ENCODE assay signal across 8 cellular contexts in the genomic region with DNA sequence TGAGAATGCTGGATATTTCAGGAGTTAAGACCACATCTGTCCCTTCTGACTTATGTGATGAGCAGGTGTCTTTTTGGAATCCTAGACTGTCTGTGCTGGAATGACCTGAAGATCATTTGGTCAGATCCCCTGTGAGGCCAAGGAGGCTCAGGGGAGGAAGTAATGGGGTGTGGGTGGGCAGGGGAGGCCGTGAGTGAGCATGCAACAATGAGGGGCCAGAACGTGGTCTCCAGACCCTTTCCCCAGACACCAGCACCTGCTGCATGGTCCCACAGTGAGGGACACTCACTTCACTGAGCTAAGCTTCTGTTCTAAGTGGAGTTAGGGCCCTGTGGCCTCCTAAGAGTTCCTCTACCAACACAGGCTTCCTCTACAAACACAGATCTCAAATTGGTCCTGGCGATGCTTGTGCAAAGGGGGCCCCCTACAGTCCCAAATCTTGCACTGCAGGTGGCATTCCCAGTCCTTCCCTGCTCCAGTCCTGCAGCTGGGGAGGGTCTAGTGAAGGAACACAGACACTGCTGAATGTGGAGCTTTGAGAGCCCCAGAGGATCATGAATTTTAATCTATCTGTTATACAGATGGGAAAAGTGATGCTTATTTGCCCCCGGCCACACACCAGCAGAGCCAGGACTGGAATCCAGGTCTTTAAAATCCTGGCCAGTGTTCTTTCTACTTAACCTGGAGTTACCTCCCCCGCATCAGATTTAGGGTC. TPM values are rescaled to one million over a fixed set of nuclear protein-coding genes. Genes with fewer than 3 reads are reported as not detected.
DNase-seq lines count a peak whose midpoint lies in the region; FAIRE-seq and TF ChIP-seq lines count a peak whose summit lies in the region.

No MANE protein-coding gene starts in this region.

- H3K4me3 ChIP-seq in WERI-Rb-1 (ENCODE audit: low read depth, low read length): no peak overlapping the region
- H3K4me3 ChIP-seq in testis: no peak overlapping the region

- H3K36me3 ChIP-seq in WERI-Rb-1 (no peaks in the 10 kb centered on the region), testis (ENCODE audit: low read depth, missing control alignments) (no peaks in the 10 kb centered on the region)

- H3K27ac ChIP-seq in WERI-Rb-1: no peak overlapping the region
- H3K27ac ChIP-seq in testis: peak overlapping the region in 1 of 2 donors; percentile 75

- peak; percentile 38 for FAIRE-seq in GM12891 (lab: Jason Lieb, UNC)

- peak; percentile 80 for DNase-seq in AG08395 (ENCODE audit: low spot score)
- DNase-seq in GM12891 (ENCODE audit: insufficient read length, low spot score): no peak
- DNase-seq in NCI-H2196 treated with DMSO at 0.1 percent for 48 hours (lab: John Stamatoyannopoulos, UW; ENCODE audit: unreplicated experiment): peak; percentile 70
- DNase-seq in WERI-Rb-1: peak; percentile 86
- DNase-seq in effector CD8-positive, alpha-beta T cell (lab: John Stamatoyannopoulos, UW): peak; percentile 15
- DNase-seq in medulla oblongata (ENCODE audit: extremely low spot score): peak; percentile 93
- DNase-seq in testis: peak; percentile 87
- DNase-seq in activated T-helper 1 cell treated with anti-CD3 and anti-CD28 coated beads, Interleukin-12 subunit alpha, Interleukin-12 subunit beta, Interleukin-2, Interleukin-4 antibody, amounts not matched to agents 30 ng/mL and 10 ng/mL and 1 ng/mL, durations not matched to agents 14 hours and 24 hours and 36 hours (ENCODE audit: low spot score): no peak

- H3K9me3 Mint-ChIP-seq in activated T-helper 1 cell treated with anti-CD3 and anti-CD28 coated beads, Interleukin-12 subunit alpha, Interleukin-12 subunit beta, Interleukin-2, Interleukin-4 antibody, amounts not matched to agents 30 ng/mL and 10 ng/mL and 1 ng/mL, durations not matched to agents 14 hours and 24 hours and 36 hours: no peaks in the 10 kb centered on the region

- WGBS in testis, 2 donors: 52 to 80% methylated on average over 2 to 5 of the region's 5 CpGs

- H3K4me3 Mint-ChIP-seq in activated T-helper 1 cell treated with anti-CD3 and anti-CD28 coated beads, Interleukin-12 subunit alpha, Interleukin-12 subunit beta, Interleukin-2, Interleukin-4 antibody, amounts not matched to agents 30 ng/mL and 10 ng/mL and 1 ng/mL, durations not matched to agents 14 hours and 24 hours and 36 hours: no peak overlapping the region

- no peak overlapping the region for H3K27ac Mint-ChIP-seq in activated T-helper 1 cell treated with anti-CD3 and anti-CD28 coated beads, Interleukin-12 subunit alpha, Interleukin-12 subunit beta, Interleukin-2, Interleukin-4 antibody, amounts not matched to agents 30 ng/mL and 10 ng/mL and 1 ng/mL, durations not matched to agents 14 hours and 24 hours and 36 hours

- H3K4me1 Mint-ChIP-seq in activated T-helper 1 cell treated with anti-CD3 and anti-CD28 coated beads, Interleukin-12 subunit alpha, Interleukin-12 subunit beta, Interleukin-2, Interleukin-4 antibody, amounts not matched to agents 30 ng/mL and 10 ng/mL and 1 ng/mL, durations not matched to agents 14 hours and 24 hours and 36 hours (ENCODE audit: low read depth): no peaks in the 10 kb centered on the region

- TF ChIP-seq POLR2A in GM12891 (IDR thresholded peaks at IDR 0.05; ENCODE audit: low read depth, low read length) (no peak), testis (IDR thresholded peaks at IDR 0.05) (no peak)

- no peaks in the 10 kb centered on the region for H3K36me3 Mint-ChIP-seq in activated T-helper 1 cell treated with anti-CD3 and anti-CD28 coated beads, Interleukin-12 subunit alpha, Interleukin-12 subunit beta, Interleukin-2, Interleukin-4 antibody, amounts not matched to agents 30 ng/mL and 10 ng/mL and 1 ng/mL, durations not matched to agents 14 hours and 24 hours and 36 hours (ENCODE audit: low read depth)

- peaks cover 12% of the 10 kb centered on the region for H3K27me3 Mint-ChIP-seq in activated T-helper 1 cell treated with anti-CD3 and anti-CD28 coated beads, Interleukin-12 subunit alpha, Interleukin-12 subunit beta, Interleukin-2, Interleukin-4 antibody, amounts not matched to agents 30 ng/mL and 10 ng/mL and 1 ng/mL, durations not matched to agents 14 hours and 24 hours and 36 hours (ENCODE audit: insufficient read depth)

- H3K27me3 ChIP-seq in WERI-Rb-1 (ENCODE audit: insufficient read depth, low read depth, severe bottlenecking) (no peaks in the 10 kb centered on the region), testis (no peaks in the 10 kb centered on the region)

- TF ChIP-seq CTCF in WERI-Rb-1 (IDR thresholded peaks at IDR 0.05; ENCODE audit: low read depth, low read length) (peak; percentile 91), testis (IDR thresholded peaks at IDR 0.05) (peak; percentile 69 to 84 (median 82))

- peaks cover 48% of the 10 kb centered on the region for H3K4me1 ChIP-seq in testis

- H3K9me3 ChIP-seq in WERI-Rb-1 (ENCODE audit: severe bottlenecking) (no peaks in the 10 kb centered on the region), testis (no peaks in the 10 kb centered on the region)

- intact Hi-C loops in testis (cut with DNase I; ENCODE audit: low total_unique reads): loop anchor here (2.0 kb wide), 1 partner anchor 17 kb away; no protein-coding TSS in a partner anchor
- intact Hi-C loops in activated T-helper 1 cell treated with anti-CD3 and anti-CD28 coated beads, Interleukin-12 subunit alpha, Interleukin-12 subunit beta, Interleukin-2, Interleukin-4 antibody, amounts not matched to agents 30 ng/mL and 10 ng/mL and 1 ng/mL, durations not matched to agents 14 hours and 24 hours and 36 hours (cut with micrococcal nuclease): loop anchor here (1.0 kb wide), 1 partner anchor 18 kb away; no protein-coding TSS in a partner anchor

TF ChIP-seq in GM12891, 5 proteins besides CTCF, POLR2A, EP300 and RAD21:
- TF ChIP-seq SPI1 (IDR thresholded peaks at IDR 0.05; ENCODE audit: low read depth, low read length): no peak
- TF ChIP-seq TAF1 (IDR thresholded peaks at IDR 0.05; ENCODE audit: low read depth, low read length): no peak
- TF ChIP-seq PAX5 (IDR thresholded peaks at IDR 0.05; ENCODE audit: insufficient read depth, low read length, severe bottlenecking): no peak
- no peak for TF ChIP-seq POLR2AphosphoS5 (IDR thresholded peaks at IDR 0.05; ENCODE audit: low read depth, low read length)
- TF ChIP-seq POU2F2 (IDR thresholded peaks at IDR 0.05; ENCODE audit: low read depth, low read length): no peak

RNA-seq across cellular contexts. Expression of a gene that starts 7.4 kb away (rescaled TPM):
- 0.04 TPM for polyA plus RNA-seq in GM12891 (2012; ENCODE audit: low read depth, missing spikeins)
- 100 to 1,000 TPM in 1 of 2 donors, 10 to 100 TPM in 1; 41.2 to 100 TPM for total RNA-seq in testis
- polyA plus RNA-seq in testis (ENCODE audit: insufficient read depth, low read depth, low replicate concordance): 168 TPM
- total RNA-seq in activated T-helper 1 cell treated with anti-CD3 and anti-CD28 coated beads, Interleukin-12 subunit alpha, Interleukin-12 subunit beta, Interleukin-2, Interleukin-4 antibody, amounts not matched to agents 30 ng/mL and 10 ng/mL and 1 ng/mL, durations not matched to agents 14 hours and 24 hours and 36 hours: 0.22 and 0.36 TPM in 2 replicates

RNA-seq across cellular contexts. Expression of a gene that starts 27.6 kb away (rescaled TPM):
- not detected for polyA plus RNA-seq in GM12891 (2012; ENCODE audit: low read depth, missing spikeins)
- not detected for total RNA-seq in testis
- not detected for polyA plus RNA-seq in testis (ENCODE audit: insufficient read depth, low read depth, low replicate concordance)
- total RNA-seq in activated T-helper 1 cell treated with anti-CD3 and anti-CD28 coated beads, Interleukin-12 subunit alpha, Interleukin-12 subunit beta, Interleukin-2, Interleukin-4 antibody, amounts not matched to agents 30 ng/mL and 10 ng/mL and 1 ng/mL, durations not matched to agents 14 hours and 24 hours and 36 hours: not detected in 2 replicates

RNA-seq across cellular contexts. Expression of a gene that starts 33.4 kb away (rescaled TPM):
- polyA plus RNA-seq in GM12891 (2012; ENCODE audit: low read depth, missing spikeins): not detected
- 1 to 10 TPM; 4.7 to 5.3 TPM for total RNA-seq in testis
- 12.6 TPM for polyA plus RNA-seq in testis (ENCODE audit: insufficient read depth, low read depth, low replicate concordance)
- total RNA-seq in activated T-helper 1 cell treated with anti-CD3 and anti-CD28 coated beads, Interleukin-12 subunit alpha, Interleukin-12 subunit beta, Interleukin-2, Interleukin-4 antibody, amounts not matched to agents 30 ng/mL and 10 ng/mL and 1 ng/mL, durations not matched to agents 14 hours and 24 hours and 36 hours: not detected in 2 replicates

RNA-seq across cellular contexts. Expression of a gene that starts 39.7 kb away (rescaled TPM):
- polyA plus RNA-seq in GM12891 (2012; ENCODE audit: low read depth, missing spikeins): 14.5 TPM
- 10 to 100 TPM; 28.2 to 31.0 TPM for total RNA-seq in testis
- 37.1 TPM for polyA plus RNA-seq in testis (ENCODE audit: insufficient read depth, low read depth, low replicate concordance)
- 26.1 and 27.9 TPM in 2 replicates for total RNA-seq in activated T-helper 1 cell treated with anti-CD3 and anti-CD28 coated beads, Interleukin-12 subunit alpha, Interleukin-12 subunit beta, Interleukin-2, Interleukin-4 antibody, amounts not matched to agents 30 ng/mL and 10 ng/mL and 1 ng/mL, durations not matched to agents 14 hours and 24 hours and 36 hours

RNA-seq across cellular contexts. Expression of a gene that starts 48.9 kb away (rescaled TPM):
- 0.36 TPM for polyA plus RNA-seq in GM12891 (2012; ENCODE audit: low read depth, missing spikeins)
- total RNA-seq in testis: 10 to 100 TPM in 1 of 2 donors, 1 to 10 TPM in 1; 5.9 to 30.0 TPM
- polyA plus RNA-seq in testis (ENCODE audit: insufficient read depth, low read depth, low replicate concordance): 132 TPM
- 0.83 and 1.0 TPM in 2 replicates for total RNA-seq in activated T-helper 1 cell treated with anti-CD3 and anti-CD28 coated beads, Interleukin-12 subunit alpha, Interleukin-12 subunit beta, Interleukin-2, Interleukin-4 antibody, amounts not matched to agents 30 ng/mL and 10 ng/mL and 1 ng/mL, durations not matched to agents 14 hours and 24 hours and 36 hours

Comparison
In these comparisons a context has a peak if more than half of its experiments do, and no peak if none do; other contexts are left out.
1. DNase-seq: peak in AG08395 (single experiment), NCI-H2196 treated with DMSO at 0.1 percent for 48 hours (single experiment), WERI-Rb-1 (single experiment), effector CD8-positive, alpha-beta T cell (single experiment), medulla oblongata (single experiment) and testis (single experiment); none in GM12891 (single experiment) and activated T-helper 1 cell treated with anti-CD3 and anti-CD28 coated beads, Interleukin-12 subunit alpha, Interleukin-12 subunit beta, Interleukin-2, Interleukin-4 antibody, amounts not matched to agents 30 ng/mL and 10 ng/mL and 1 ng/mL, durations not matched to agents 14 hours and 24 hours and 36 hours (single experiment).
2. RNA of a gene that starts 7.4 kb away (total RNA-seq): 41.2 to 100 TPM in testis; 0.22 to 0.36 TPM in activated T-helper 1 cell treated with anti-CD3 and anti-CD28 coated beads, Interleukin-12 subunit alpha, Interleukin-12 subunit beta, Interleukin-2, Interleukin-4 antibody, amounts not matched to agents 30 ng/mL and 10 ng/mL and 1 ng/mL, durations not matched to agents 14 hours and 24 hours and 36 hours; every median in the first group is over 10 times any median in the second.